8 cellular contexts compared by ENCODE assay signal in the genomic region with DNA sequence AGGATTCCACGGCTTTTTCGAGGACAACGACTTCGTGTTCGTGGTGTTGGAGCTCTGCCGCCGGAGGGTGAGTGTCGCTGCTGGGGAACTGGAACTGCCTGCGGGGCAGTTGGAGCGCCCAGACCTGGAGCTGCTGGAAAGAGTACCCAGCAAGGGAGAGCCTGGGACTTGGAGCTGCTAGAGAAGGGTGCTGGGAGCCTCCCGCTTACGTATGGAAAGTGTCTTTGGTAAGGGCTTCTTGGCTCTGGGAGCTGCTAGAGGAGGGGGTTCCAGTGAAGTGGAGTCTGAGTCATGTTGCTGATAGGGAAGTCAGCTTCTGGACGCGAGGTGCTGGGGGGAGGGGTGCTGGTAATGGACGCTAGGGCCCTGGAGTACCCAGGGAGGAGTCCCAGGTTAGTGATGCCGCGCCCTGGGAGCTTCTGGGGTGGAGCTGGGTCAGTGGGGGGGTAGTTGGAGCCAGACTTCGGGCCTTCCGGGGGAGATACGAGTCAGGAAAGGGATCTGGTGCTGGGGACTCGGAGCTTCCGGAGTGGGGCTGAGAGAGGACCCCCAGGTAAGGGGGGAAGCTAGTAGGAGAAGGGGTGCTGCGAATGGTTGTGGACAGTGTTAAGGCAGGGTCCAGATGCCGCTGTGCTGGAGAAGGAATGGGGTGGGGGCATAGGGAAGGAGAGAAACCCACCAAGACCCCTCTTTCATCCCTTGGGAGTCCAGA. TPM values are rescaled to one million over a fixed set of nuclear protein-coding genes. Genes with fewer than 3 reads are reported as not detected.
DNase-seq lines count a peak whose midpoint lies in the region; ATAC-seq, FAIRE-seq and TF ChIP-seq lines count a peak whose summit lies in the region.

No MANE protein-coding gene starts in this region.

- peak overlapping the region; percentile 89 for H3K4me2 ChIP-seq in keratinocyte (ENCODE audit: control insufficient read depth, extremely low read depth, insufficient read depth, low read depth, low read length)

- H2AFZ ChIP-seq in keratinocyte (ENCODE audit: control insufficient read depth, low read length), result peak overlapping the region; percentile 4

- H4K20me1 ChIP-seq in keratinocyte (ENCODE audit: control insufficient read depth, extremely low read depth, insufficient read depth, low read length), result peaks cover 12% of the 10 kb centered on the region

- no peaks in the 10 kb centered on the region for H3K27me3 Mint-ChIP-seq in activated naive CD8-positive, alpha-beta T cell treated with anti-CD3 and anti-CD28 coated beads, Interleukin-2, amount 10 ng/mL, durations not matched to agents 7 days and 5 days

- no peak for FAIRE-seq in keratinocyte (lab: Jason Lieb, UNC)

- H3K79me2 ChIP-seq in keratinocyte (ENCODE audit: control insufficient read depth, insufficient read depth, low read length), result peaks cover 46% of the 10 kb centered on the region

- dilution Hi-C loops in keratinocyte (cut with MboI; ENCODE audit: extremely low pct_ligation_motif_present, low sequenced_read_pairs), result no loop called here

- ATAC-seq in activated naive CD8-positive, alpha-beta T cell treated with anti-CD3 and anti-CD28 coated beads, Interleukin-2, amount 10 ng/mL, durations not matched to agents 7 days and 5 days (ENCODE audit: low read depth), result no peak
- ATAC-seq in thoracic aorta (ENCODE audit: insufficient number of reproducible peaks, low FRiP score, low read depth) (no peak), GM18909 (IDR thresholded peaks at IDR 0.05; ENCODE audit: poor library complexity, unreplicated experiment) (no peak)

- peak overlapping the region; percentile 85 for H3K27ac Mint-ChIP-seq in activated naive CD8-positive, alpha-beta T cell treated with anti-CD3 and anti-CD28 coated beads, Interleukin-2, amount 10 ng/mL, durations not matched to agents 7 days and 5 days

- no peak for TF ChIP-seq CTCF in GM12875 (IDR thresholded peaks at IDR 0.05; ENCODE audit: borderline replicate concordance, insufficient read depth, low read depth, low read length)
- TF ChIP-seq CTCF in keratinocyte (optimal IDR thresholded peaks at IDR 0.05 in 1 of 3, IDR thresholded peaks at IDR 0.05 in 1 of 3, conservative IDR thresholded peaks at IDR 0.05 in 1 of 3; ENCODE audit: extremely low read depth in 1 of 3, insufficient read depth in 2 of 3, low read length in 3 of 3), result no peak
- no peak for TF ChIP-seq CTCF in thoracic aorta (IDR thresholded peaks at IDR 0.05)

- peaks cover 33% of the 10 kb centered on the region for H3K4me1 Mint-ChIP-seq in activated naive CD8-positive, alpha-beta T cell treated with anti-CD3 and anti-CD28 coated beads, Interleukin-2, amount 10 ng/mL, durations not matched to agents 7 days and 5 days

- H3K27ac ChIP-seq in keratinocyte (ENCODE audit: control insufficient read depth, insufficient read depth, low read length) (peak overlapping the region; percentile 64), thoracic aorta (no peak overlapping the region)

- H3K9me3 Mint-ChIP-seq in activated naive CD8-positive, alpha-beta T cell treated with anti-CD3 and anti-CD28 coated beads, Interleukin-2, amount 10 ng/mL, durations not matched to agents 7 days and 5 days, result no peaks in the 10 kb centered on the region

- H3K27me3 ChIP-seq in keratinocyte (ENCODE audit: control insufficient read depth, extremely low read depth, insufficient read depth, low read length) (no peaks in the 10 kb centered on the region), thoracic aorta (replicated peaks; ENCODE audit: insufficient read depth) (no peaks in the 10 kb centered on the region)

- no peaks in the 10 kb centered on the region for H3K9me1 ChIP-seq in keratinocyte (ENCODE audit: control insufficient read depth, extremely low read depth, insufficient read depth, low read length)

- POLR2A ChIA-PET in activated naive CD8-positive, alpha-beta T cell treated with anti-CD3 and anti-CD28 coated beads, Interleukin-2, amount 10 ng/mL, durations not matched to agents 7 days and 5 days (lab: Charles Lee), result interaction anchor here (0.5 to 3.0 kb wide), 7 partner anchors 8 to 170 kb away, joined by 3 to 21 read pairs (median 3); a partner anchor contains a TSS

- DNase-seq in AG20443 (ENCODE audit: low spot score), result peak; percentile 32
- DNase-seq in NCI-H460 (ENCODE audit: extremely low read depth, low read depth), result peak; percentile 7
- no peak for DNase-seq in activated naive CD8-positive, alpha-beta T cell treated with anti-CD3 and anti-CD28 coated beads, Interleukin-2, amount 10 ng/mL, durations not matched to agents 7 days and 5 days
- DNase-seq in keratinocyte (ENCODE audit: low read depth, low spot score), result no peak
- no peak for DNase-seq in thoracic aorta (ENCODE audit: low spot score)
- DNase-seq in activated effector memory CD4-positive, alpha-beta T cell treated with anti-CD3 and anti-CD28 coated beads, Interleukin-2, amount 50 U/mL, for 16 hours, result no peak

- H3K4me1 ChIP-seq in keratinocyte (ENCODE audit: control insufficient read depth, extremely low read depth, insufficient read depth, low read length) (peaks cover 23% of the 10 kb centered on the region), thoracic aorta (ENCODE audit: control insufficient read depth in 1 of 2, low read depth in 2 of 2) (peaks cover 7 to 16% of the 10 kb centered on the region in 2 donors)

- H3K36me3 Mint-ChIP-seq in activated naive CD8-positive, alpha-beta T cell treated with anti-CD3 and anti-CD28 coated beads, Interleukin-2, amount 10 ng/mL, durations not matched to agents 7 days and 5 days, result peaks cover 26% of the 10 kb centered on the region

- H3K36me3 ChIP-seq in keratinocyte (ENCODE audit: control insufficient read depth in 2 of 2, extremely low read depth in 1 of 2, insufficient read depth in 2 of 2, low read length in 2 of 2) (peaks cover 21 to 37% of the 10 kb centered on the region in 2 experiments), thoracic aorta (peaks cover 3% of the 10 kb centered on the region)

- H3K4me3 ChIP-seq in GM12875 (ENCODE audit: low read depth, low read length), result peak overlapping the region; percentile 67
- H3K4me3 ChIP-seq in keratinocyte (ENCODE audit: control insufficient read depth in 2 of 3, extremely low read depth in 1 of 3, insufficient read depth in 2 of 3, low read depth in 1 of 3, low read length in 3 of 3), result peak overlapping the region; percentile 48 to 82 (median 82)
- H3K4me3 ChIP-seq in thoracic aorta, result peak overlapping the region; percentile 77

- H3K9me3 ChIP-seq in keratinocyte (ENCODE audit: control insufficient read depth, low read depth, low read length) (no peaks in the 10 kb centered on the region), thoracic aorta (no peaks in the 10 kb centered on the region)

- H3K4me3 Mint-ChIP-seq in activated naive CD8-positive, alpha-beta T cell treated with anti-CD3 and anti-CD28 coated beads, Interleukin-2, amount 10 ng/mL, durations not matched to agents 7 days and 5 days, result peak overlapping the region; percentile 98

- peak overlapping the region; percentile 77 for H3K9ac ChIP-seq in keratinocyte (ENCODE audit: control insufficient read depth, extremely low read depth, insufficient read depth, low read length)

RNA-seq across cellular contexts. Expression of a gene that starts 0.7 kb away (rescaled TPM):
- total RNA-seq in NCI-H460 (2014; rRNA removed; shearing (Covaris generic)), result 59.1 and 66.3 TPM in 2 replicates
- polyA plus RNA-seq in NCI-H460 (2014; cell fraction: nucleus; rRNA removed), result 75.1 and 77.7 TPM in 2 replicates
- 10 to 100 TPM; 76.5 to 84.8 TPM for total RNA-seq in activated naive CD8-positive, alpha-beta T cell treated with anti-CD3 and anti-CD28 coated beads, Interleukin-2, amount 10 ng/mL, durations not matched to agents 7 days and 5 days
- polyA plus RNA-seq in keratinocyte, result 3.2 to 43.3 TPM (median 21.2 TPM) in 3 replicates
- 0.56 TPM for polyA plus RNA-seq in keratinocyte (2011; ENCODE audit: low read depth)
- 9.8 and 10.5 TPM in 2 replicates for polyA plus RNA-seq in keratinocyte (2011; cell fraction: cytosol; rRNA removed)
- polyA plus RNA-seq in keratinocyte (2011; cell fraction: nucleus; rRNA removed), result 10.8 and 11.8 TPM in 2 replicates
- 1.7 and 34.2 TPM in 2 replicates for polyA plus RNA-seq in keratinocyte (2012; ENCODE audit: low replicate concordance)
- 10.0 to 54.1 TPM (median 24.0 TPM) in 3 replicates for polyA minus RNA-seq in keratinocyte
- polyA minus RNA-seq in keratinocyte (2011; cell fraction: cytosol; rRNA and poly(A)+ RNA removed), result 7.1 TPM
- 2.5 and 6.9 TPM in 2 replicates for polyA minus RNA-seq in keratinocyte (2011; cell fraction: nucleus; rRNA and poly(A)+ RNA removed)
- total RNA-seq in thoracic aorta, result 1 to 10 TPM; 1.2 to 7.2 TPM

RNA-seq across cellular contexts. Expression of a gene that starts 33.6 kb away (rescaled TPM):
- total RNA-seq in NCI-H460 (2014; rRNA removed; shearing (Covaris generic)), result not detected in 2 replicates
- polyA plus RNA-seq in NCI-H460 (2014; cell fraction: nucleus; rRNA removed), result not detected in 2 replicates
- not detected for total RNA-seq in activated naive CD8-positive, alpha-beta T cell treated with anti-CD3 and anti-CD28 coated beads, Interleukin-2, amount 10 ng/mL, durations not matched to agents 7 days and 5 days
- polyA plus RNA-seq in keratinocyte, result not detected in 3 replicates
- polyA plus RNA-seq in keratinocyte (2011; ENCODE audit: low read depth), result not detected
- not detected in 2 replicates for polyA plus RNA-seq in keratinocyte (2011; cell fraction: cytosol; rRNA removed)
- not detected in 2 replicates for polyA plus RNA-seq in keratinocyte (2011; cell fraction: nucleus; rRNA removed)
- polyA plus RNA-seq in keratinocyte (2012; ENCODE audit: low replicate concordance), result not detected in 2 replicates
- 2.0 to 6.2 TPM (median 2.8 TPM) in 3 replicates for polyA minus RNA-seq in keratinocyte
- polyA minus RNA-seq in keratinocyte (2011; cell fraction: cytosol; rRNA and poly(A)+ RNA removed), result not detected
- polyA minus RNA-seq in keratinocyte (2011; cell fraction: nucleus; rRNA and poly(A)+ RNA removed), result 5.9 and 11.6 TPM in 2 replicates
- 1 to 10 TPM in 1 of 2 donors, not detected in 1; 3.2 TPM for total RNA-seq in thoracic aorta

RNA-seq across cellular contexts. Expression of a gene that starts 38.2 kb away (rescaled TPM):
- 40.3 and 49.1 TPM in 2 replicates for total RNA-seq in NCI-H460 (2014; rRNA removed; shearing (Covaris generic))
- 35.9 and 45.1 TPM in 2 replicates for polyA plus RNA-seq in NCI-H460 (2014; cell fraction: nucleus; rRNA removed)
- 10 to 100 TPM; 83.9 to 89.3 TPM for total RNA-seq in activated naive CD8-positive, alpha-beta T cell treated with anti-CD3 and anti-CD28 coated beads, Interleukin-2, amount 10 ng/mL, durations not matched to agents 7 days and 5 days
- polyA plus RNA-seq in keratinocyte, result 78.7 to 107 TPM (median 105 TPM) in 3 replicates
- 20.2 TPM for polyA plus RNA-seq in keratinocyte (2011; ENCODE audit: low read depth)
- polyA plus RNA-seq in keratinocyte (2011; cell fraction: cytosol; rRNA removed), result 67.2 and 95.9 TPM in 2 replicates
- 64.9 and 84.5 TPM in 2 replicates for polyA plus RNA-seq in keratinocyte (2011; cell fraction: nucleus; rRNA removed)
- polyA plus RNA-seq in keratinocyte (2012; ENCODE audit: low replicate concordance), result 53.0 and 57.8 TPM in 2 replicates
- 55.9 to 151 TPM (median 103 TPM) in 3 replicates for polyA minus RNA-seq in keratinocyte
- 22.4 TPM for polyA minus RNA-seq in keratinocyte (2011; cell fraction: cytosol; rRNA and poly(A)+ RNA removed)
- 35.0 and 83.4 TPM in 2 replicates for polyA minus RNA-seq in keratinocyte (2011; cell fraction: nucleus; rRNA and poly(A)+ RNA removed)
- total RNA-seq in thoracic aorta, result 10 to 100 TPM; 23.5 to 38.3 TPM

RNA-seq across cellular contexts. Expression of a gene that starts 38.3 kb away (rescaled TPM):
- total RNA-seq in NCI-H460 (2014; rRNA removed; shearing (Covaris generic)), result 22.1 and 22.4 TPM in 2 replicates
- polyA plus RNA-seq in NCI-H460 (2014; cell fraction: nucleus; rRNA removed), result 10.0 and 12.7 TPM in 2 replicates
- total RNA-seq in activated naive CD8-positive, alpha-beta T cell treated with anti-CD3 and anti-CD28 coated beads, Interleukin-2, amount 10 ng/mL, durations not matched to agents 7 days and 5 days, result 10 to 100 TPM; 20.2 to 21.3 TPM
- 11.0 to 18.7 TPM (median 13.1 TPM) in 3 replicates for polyA plus RNA-seq in keratinocyte
- polyA plus RNA-seq in keratinocyte (2011; ENCODE audit: low read depth), result 12.6 TPM
- 8.6 and 13.8 TPM in 2 replicates for polyA plus RNA-seq in keratinocyte (2011; cell fraction: cytosol; rRNA removed)
- polyA plus RNA-seq in keratinocyte (2011; cell fraction: nucleus; rRNA removed), result 20.4 and 23.1 TPM in 2 replicates
- 9.5 and 11.9 TPM in 2 replicates for polyA plus RNA-seq in keratinocyte (2012; ENCODE audit: low replicate concordance)
- polyA minus RNA-seq in keratinocyte, result 6.6 to 16.0 TPM (median 12.5 TPM) in 3 replicates
- polyA minus RNA-seq in keratinocyte (2011; cell fraction: cytosol; rRNA and poly(A)+ RNA removed), result 7.3 TPM
- polyA minus RNA-seq in keratinocyte (2011; cell fraction: nucleus; rRNA and poly(A)+ RNA removed), result 9.1 and 14.2 TPM in 2 replicates
- total RNA-seq in thoracic aorta, result 10 to 100 TPM in 1 of 2 donors, 1 to 10 TPM in 1; 5.1 to 14.2 TPM

Comparison
In these comparisons a context has a peak if more than half of its experiments do, and no peak if none do; other contexts are left out.
1. DNase-seq: peak in AG20443 (single experiment) and NCI-H460 (single experiment); none in activated naive CD8-positive, alpha-beta T cell treated with anti-CD3 and anti-CD28 coated beads, Interleukin-2, amount 10 ng/mL, durations not matched to agents 7 days and 5 days (single experiment), keratinocyte (single experiment), thoracic aorta (single experiment) and activated effector memory CD4-positive, alpha-beta T cell treated with anti-CD3 and anti-CD28 coated beads, Interleukin-2, amount 50 U/mL, for 16 hours (single experiment).
2. Peak in every context shown above with its lines, with median percentiles within 50 percentile points of each other: H3K4me3 ChIP-seq.